14 cellular contexts compared by ENCODE assay signal in the genomic region with DNA sequence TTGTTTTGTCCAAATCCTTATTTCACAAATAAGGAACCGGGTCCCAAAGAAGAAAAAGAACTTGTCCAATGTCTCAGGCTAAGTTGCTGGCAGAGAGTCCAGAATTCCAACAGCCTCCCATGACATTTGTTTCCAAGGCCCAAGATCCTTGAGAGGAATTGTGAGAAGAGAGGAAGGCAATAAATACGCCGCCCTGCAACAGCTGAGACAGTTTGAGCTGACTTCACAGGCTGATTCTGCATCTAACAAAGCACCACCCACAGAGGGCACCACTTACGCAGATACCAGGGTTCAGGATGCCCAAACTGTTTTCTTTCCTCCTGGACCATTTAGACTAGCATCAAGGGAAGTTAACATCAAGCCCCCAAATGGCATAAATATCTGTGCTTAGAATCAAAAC.
DNase-seq lines count a peak whose midpoint lies in the region; ATAC-seq and TF ChIP-seq lines count a peak whose summit lies in the region.
"Had no signal": no experiment of that assay in that cellular context is flagged by ENCODE, and none has a peak within 500 bp of the region (broad histone marks: within the 10 kb centered on the region; RNA-seq: fewer than 3 reads in every experiment).

No MANE protein-coding gene starts in this region.

- no peak overlapping the region for H3K27ac Mint-ChIP-seq in activated CD8-positive, alpha-beta T cell treated with anti-CD3 and anti-CD28 coated beads for 36 hours
- H3K27ac Mint-ChIP-seq in CD4-positive, alpha-beta memory T cell = no peak overlapping the region
- H3K27ac Mint-ChIP-seq: nephron had no signal

- H3K4me3 Mint-ChIP-seq in activated CD8-positive, alpha-beta T cell treated with anti-CD3 and anti-CD28 coated beads for 36 hours = no peak overlapping the region
- no peak overlapping the region for H3K4me3 Mint-ChIP-seq in CD4-positive, alpha-beta memory T cell
- H3K4me3 Mint-ChIP-seq: nephron had no signal

- POLR2A ChIA-PET in A673 (lab: Charles Lee; ENCODE audit: low non-redundant PET) = no interaction called here
- POLR2A ChIA-PET in GM10248 (lab: Yijun Ruan, JAX) = no interaction called here
- POLR2A ChIA-PET in OCI-LY7 (lab: Charles Lee) = interaction anchor here (0.6 to 2.0 kb wide), 2 partner anchors 9 to 11 kb away, joined by 3 to 5 read pairs; no protein-coding TSS in a partner anchor
- POLR2A ChIA-PET in activated CD8-positive, alpha-beta T cell treated with anti-CD3 and anti-CD28 coated beads for 36 hours (lab: Charles Lee) = no interaction called here
- POLR2A ChIA-PET in CD4-positive, alpha-beta memory T cell (lab: Charles Lee; ENCODE audit: partially characterized antibody) = no interaction called here

- H3K4me2 ChIP-seq in OCI-LY7 (ENCODE audit: low read length) = peak overlapping the region; percentile 84

- H3K9me3 ChIP-seq in A673 (ENCODE audit: low read depth, low read length, poor library complexity, severe bottlenecking) (no peaks in the 10 kb centered on the region), OCI-LY7 (ENCODE audit: low read length) (no peaks in the 10 kb centered on the region; the same call in 1 of the 2 replicates)
- H3K9me3 ChIP-seq in CD4-positive, alpha-beta memory T cell (ENCODE audit: control insufficient read depth in 1 of 2, low read length in 2 of 2) = peaks cover 0 to 3% of the 10 kb centered on the region in 2 donors
- H3K9me3 ChIP-seq: esophagus muscularis mucosa had no signal

- peaks cover 3% of the 10 kb centered on the region for H3K27me3 Mint-ChIP-seq in activated CD8-positive, alpha-beta T cell treated with anti-CD3 and anti-CD28 coated beads for 36 hours
- no peaks in the 10 kb centered on the region for H3K27me3 Mint-ChIP-seq in CD4-positive, alpha-beta memory T cell

- H3K4me1 Mint-ChIP-seq in activated CD8-positive, alpha-beta T cell treated with anti-CD3 and anti-CD28 coated beads for 36 hours (ENCODE audit: low read depth) = no peaks in the 10 kb centered on the region
- H3K4me1 Mint-ChIP-seq in CD4-positive, alpha-beta memory T cell = no peaks in the 10 kb centered on the region
- H3K4me1 Mint-ChIP-seq: nephron had no signal

- no peak for ATAC-seq in HG02840 (IDR thresholded peaks at IDR 0.05; ENCODE audit: low FRiP score, unreplicated experiment)
- no peak for ATAC-seq in activated CD8-positive, alpha-beta T cell treated with anti-CD3 and anti-CD28 coated beads for 36 hours

- H3K36me3 ChIP-seq in A673 (ENCODE audit: insufficient read depth, low read length, poor library complexity, severe bottlenecking) (no peaks in the 10 kb centered on the region), OCI-LY7 (ENCODE audit: insufficient read depth, low read length) (no peaks in the 10 kb centered on the region)
- no peaks in the 10 kb centered on the region for H3K36me3 ChIP-seq in CD4-positive, alpha-beta memory T cell (ENCODE audit: insufficient read depth, low read length)
- H3K36me3 ChIP-seq: BLaER1 treated with 17β-estradiol and CSF1 and Interleukin-3, amounts not matched to agents 10 nM and 100 nM; esophagus muscularis mucosa had no signal

- intact Hi-C loops in A673 (cut with micrococcal nuclease; ENCODE audit: unreplicated experiment) = no loop called here
- intact Hi-C loops in OCI-LY7 (cut with micrococcal nuclease; ENCODE audit: unreplicated experiment) = loop anchor here (10.0 kb wide), 2 partner anchors 137 to 333 kb away; a partner anchor contains a TSS
- intact Hi-C loops in activated CD8-positive, alpha-beta T cell treated with anti-CD3 and anti-CD28 coated beads for 36 hours (cut with micrococcal nuclease) = no loop called here
- intact Hi-C loops in CD4-positive, alpha-beta memory T cell (cut with micrococcal nuclease) = no loop called here

- 0 out of 2 replicates have a peak, but pooled peaks have one; percentile 20 for TF ChIP-seq CTCF in A673 (conservative IDR thresholded peaks at IDR 0.05; ENCODE audit: low read depth, low read length)
- TF ChIP-seq CTCF in GM10248 (IDR thresholded peaks at IDR 0.05; ENCODE audit: control extremely low read depth, extremely low read depth, low read depth, missing control alignments) = peak; percentile 6
- TF ChIP-seq CTCF in OCI-LY7 (conservative IDR thresholded peaks at IDR 0.05; ENCODE audit: low read length) = peak; percentile 75
- TF ChIP-seq CTCF in fibroblast of the aortic adventitia (IDR thresholded peaks at IDR 0.05; ENCODE audit: insufficient read depth, low read length) = peak; percentile 10
- no peak for TF ChIP-seq CTCF in activated CD8-positive, alpha-beta T cell treated with anti-CD3 and anti-CD28 coated beads for 36 hours (IDR thresholded peaks at IDR 0.05)

- no peaks in the 10 kb centered on the region for H3K36me3 Mint-ChIP-seq in activated CD8-positive, alpha-beta T cell treated with anti-CD3 and anti-CD28 coated beads for 36 hours (ENCODE audit: low read depth)
- no peaks in the 10 kb centered on the region for H3K36me3 Mint-ChIP-seq in CD4-positive, alpha-beta memory T cell

- H3K4me1 ChIP-seq in A673 (ENCODE audit: insufficient read depth, low read length, poor library complexity, severe bottlenecking) (no peaks in the 10 kb centered on the region), OCI-LY7 (ENCODE audit: insufficient read depth, low read length, poor library complexity, severe bottlenecking) (peaks cover 50% of the 10 kb centered on the region)
- H3K4me1 ChIP-seq in CD4-positive, alpha-beta memory T cell (ENCODE audit: insufficient read depth, low read length) = no peaks in the 10 kb centered on the region
- H3K4me1 ChIP-seq: esophagus muscularis mucosa had no signal

- no TSS peak for BruUV-seq in A673 (replicated peaks; lab: Mats Ljungman, UMichigan)
- BruUV-seq in OCI-LY7 (replicated peaks; lab: Mats Ljungman, UMichigan) = no TSS peak

- H3K4me3 ChIP-seq in A673 (ENCODE audit: low read depth, low read length, poor library complexity, severe bottlenecking) = no peak overlapping the region
- no peak overlapping the region for H3K4me3 ChIP-seq in OCI-LY7 (ENCODE audit: low read depth, low read length, poor library complexity, severe bottlenecking)
- H3K4me3 ChIP-seq in fibroblast of the aortic adventitia (ENCODE audit: low read depth, low read length) = no peak overlapping the region
- no peak overlapping the region for H3K4me3 ChIP-seq in CD4-positive, alpha-beta memory T cell (ENCODE audit: low read length in 2 of 2)
- H3K4me3 ChIP-seq: BLaER1 treated with 17β-estradiol and CSF1 and Interleukin-3, amounts not matched to agents 10 nM and 100 nM; esophagus muscularis mucosa had no signal

- H3K79me2 ChIP-seq in OCI-LY7 (ENCODE audit: insufficient read depth, low read depth, low read length) = no peaks in the 10 kb centered on the region

- no peaks in the 10 kb centered on the region for H4K20me1 ChIP-seq in OCI-LY7 (ENCODE audit: insufficient read depth, low read length)
- H4K20me1 ChIP-seq: BLaER1 treated with 17β-estradiol and CSF1 and Interleukin-3, amounts not matched to agents 10 nM and 100 nM had no signal

- DNase-seq in A673 (ENCODE audit: low spot score) (no peak), GM10248 (ENCODE audit: extremely low spot score) (no peak), OCI-LY7 (ENCODE audit: low spot score) (peak; percentile 39), fibroblast of the aortic adventitia (ENCODE audit: low read depth) (peak; percentile 5), OCI-M2 (lab: John Stamatoyannopoulos, UW; ENCODE audit: unreplicated experiment) (no peak)
- DNase-seq in activated CD8-positive, alpha-beta T cell treated with anti-CD3 and anti-CD28 coated beads for 36 hours = no peak
- no peak for DNase-seq in CD4-positive, alpha-beta memory T cell
- DNase-seq: activated CD4-positive, alpha-beta T cell treated with anti-CD3 and anti-CD28 coated beads for 48 hours; activated effector memory CD4-positive, alpha-beta T cell treated with anti-CD3 and anti-CD28 coated beads, Interleukin-2, amount 50 U/mL, for 16 hours; MM.1S had no signal

- H3K27ac ChIP-seq in A673 (ENCODE audit: low read depth, low read length, poor library complexity, severe bottlenecking) = no peak overlapping the region
- H3K27ac ChIP-seq in OCI-LY7 (ENCODE audit: low read depth, low read length, poor library complexity, severe bottlenecking) = peak overlapping the region; percentile 79
- H3K27ac ChIP-seq in CD4-positive, alpha-beta memory T cell (ENCODE audit: low read depth, low read length) = no peak overlapping the region
- H3K27ac ChIP-seq: BLaER1 treated with 17β-estradiol and CSF1 and Interleukin-3, amounts not matched to agents 10 nM and 100 nM; esophagus muscularis mucosa had no signal

- peaks cover 10% of the 10 kb centered on the region for H3K27me3 ChIP-seq in A673 (replicated peaks; ENCODE audit: insufficient read depth, low read depth, low read length, poor library complexity)
- no peaks in the 10 kb centered on the region for H3K27me3 ChIP-seq in CD4-positive, alpha-beta memory T cell (ENCODE audit: insufficient read depth, low read length)
- H3K27me3 ChIP-seq: BLaER1 treated with 17β-estradiol and CSF1 and Interleukin-3, amounts not matched to agents 10 nM and 100 nM; esophagus muscularis mucosa had no signal

- H3K9me2 ChIP-seq in OCI-LY7 (ENCODE audit: insufficient read depth, low read length) = no peaks in the 10 kb centered on the region

- H3K9me3 Mint-ChIP-seq in activated CD8-positive, alpha-beta T cell treated with anti-CD3 and anti-CD28 coated beads for 36 hours = peaks cover 2% of the 10 kb centered on the region
- peaks cover 0 to 3% (median 2%) of the 10 kb centered on the region in 8 donors for H3K9me3 Mint-ChIP-seq in CD4-positive, alpha-beta memory T cell
- H3K9me3 Mint-ChIP-seq: nephron had no signal

- CTCF ChIA-PET in A673 (lab: Charles Lee) (no interaction called here), GM10248 (lab: Yijun Ruan, JAX) (interaction anchor here (1.0 kb wide), 1 partner anchor 22 kb away, joined by 3 read pairs; no protein-coding TSS in a partner anchor), OCI-LY7 (lab: Charles Lee; ENCODE audit: unreplicated experiment) (no interaction called here)
- CTCF ChIA-PET in activated CD8-positive, alpha-beta T cell treated with anti-CD3 and anti-CD28 coated beads for 36 hours (lab: Charles Lee) = no interaction called here
- CTCF ChIA-PET in CD4-positive, alpha-beta memory T cell (lab: Charles Lee; ENCODE audit: partially characterized antibody) = no interaction called here

- peak overlapping the region; percentile 18; the same call in 1 of the 2 replicates for H2AFZ ChIP-seq in OCI-LY7 (ENCODE audit: low read length)

Comparison
In these comparisons a context has a peak if more than half of its experiments do, and no peak if none do; other contexts are left out.
1. DNase-seq: peak in OCI-LY7 (single experiment) and fibroblast of the aortic adventitia (single experiment); none in A673 (single experiment), GM10248 (single experiment), activated CD8-positive, alpha-beta T cell treated with anti-CD3 and anti-CD28 coated beads for 36 hours (single experiment), OCI-M2 (single experiment) and CD4-positive, alpha-beta memory T cell (0 of 5).